20 cellular contexts compared by ENCODE assay signal in genomic region chr1:165436994-165437393, GRCh38. TPM values are rescaled to one million over a fixed set of nuclear protein-coding genes. Genes with fewer than 3 reads are reported as not detected.
DNase-seq lines count a peak whose midpoint lies in the region; ATAC-seq and TF ChIP-seq lines count a peak whose summit lies in the region.
"Had no signal": no experiment of that assay in that cellular context is flagged by ENCODE, and none has a peak within 500 bp of the region (broad histone marks: within the 10 kb centered on the region; RNA-seq: fewer than 3 reads in every experiment).

No MANE protein-coding gene starts in this region.

- peaks cover 7% of the 10 kb centered on the region for H4K20me1 ChIP-seq in neural progenitor cell (ENCODE audit: low read depth)

- no peaks in the 10 kb centered on the region for H3K36me3 ChIP-seq in neural progenitor cell

- H3K27ac ChIP-seq in neural progenitor cell, result no peak overlapping the region
- H3K27ac ChIP-seq: GM23248 had no signal

- H3K27me3 ChIP-seq in neural progenitor cell, result peaks cover 13% of the 10 kb centered on the region

- no peaks in the 10 kb centered on the region for H3K79me2 ChIP-seq in neural progenitor cell (ENCODE audit: low read depth)

- CTCF ChIA-PET in activated CD8-positive, alpha-beta memory T cell treated with anti-CD3 and anti-CD28 coated beads, Interleukin-2, amount 10 ng/mL, durations not matched to agents 7 days and 5 days (lab: Charles Lee), result no interaction called here

- TF ChIP-seq CTCF in brain (conservative IDR thresholded peaks at IDR 0.05) (no peak), neural progenitor cell (IDR thresholded peaks at IDR 0.05) (no peak)

- peak overlapping the region in 3 of 5 experiments; percentile 5 to 41 (median 36) for H3K27ac Mint-ChIP-seq in brain
- peak overlapping the region; percentile 70 for H3K27ac Mint-ChIP-seq in neural progenitor cell
- H3K27ac Mint-ChIP-seq in activated CD8-positive, alpha-beta memory T cell treated with anti-CD3 and anti-CD28 coated beads, Interleukin-2, amount 10 ng/mL, durations not matched to agents 7 days and 5 days, result no peak overlapping the region
- H3K27ac Mint-ChIP-seq: CD4-positive, alpha-beta memory T cell had no signal

- no peaks in the 10 kb centered on the region for H3K9me3 ChIP-seq in neural progenitor cell (ENCODE audit: low read depth)

- H3K4me3 ChIP-seq in neural progenitor cell, result no peak overlapping the region
- H3K4me3 ChIP-seq: GM23248 had no signal

- no peak for ATAC-seq in activated CD8-positive, alpha-beta memory T cell treated with anti-CD3 and anti-CD28 coated beads, Interleukin-2, amount 10 ng/mL, durations not matched to agents 7 days and 5 days

- H3F3A ChIP-seq in neural progenitor cell (ENCODE audit: low read depth), result peaks cover 15% of the 10 kb centered on the region

- peak; percentile 15 for DNase-seq in NCI-H82 (lab: John Stamatoyannopoulos, UW)
- DNase-seq in NCI-H82 treated with DMSO at 0.1 percent for 48 hours (lab: John Stamatoyannopoulos, UW; ENCODE audit: unreplicated experiment), result no peak
- DNase-seq in MV-4-11 (lab: John Stamatoyannopoulos, UW), result peak; percentile 8
- no peak for DNase-seq in neural progenitor cell (ENCODE audit: low spot score)
- no peak for DNase-seq in 8988T
- DNase-seq in activated CD8-positive, alpha-beta memory T cell treated with anti-CD3 and anti-CD28 coated beads, Interleukin-2, amount 10 ng/mL, durations not matched to agents 7 days and 5 days, result no peak
- no peak for DNase-seq in hippocampal formation (lab: John Stamatoyannopoulos, UW)
- DNase-seq: C1 segment of cervical spinal cord; Calu3; CD4-positive, alpha-beta memory T cell; COR-L47; DND-41; GM23248; H7; HCEC 1CT had no signal

- no peaks in the 10 kb centered on the region for H3K9me3 Mint-ChIP-seq in brain
- no peaks in the 10 kb centered on the region for H3K9me3 Mint-ChIP-seq in neural progenitor cell
- no peaks in the 10 kb centered on the region for H3K9me3 Mint-ChIP-seq in activated CD8-positive, alpha-beta memory T cell treated with anti-CD3 and anti-CD28 coated beads, Interleukin-2, amount 10 ng/mL, durations not matched to agents 7 days and 5 days (ENCODE audit: low read depth)

- H3K4me1 Mint-ChIP-seq in brain (peaks cover 70% of the 10 kb centered on the region), neural progenitor cell (peaks cover 66% of the 10 kb centered on the region)
- H3K4me1 Mint-ChIP-seq in activated CD8-positive, alpha-beta memory T cell treated with anti-CD3 and anti-CD28 coated beads, Interleukin-2, amount 10 ng/mL, durations not matched to agents 7 days and 5 days, result no peaks in the 10 kb centered on the region
- H3K4me1 Mint-ChIP-seq: CD4-positive, alpha-beta memory T cell had no signal

- H2AFZ ChIP-seq in neural progenitor cell (replicated peaks), result no peak overlapping the region
- H2AFZ ChIP-seq: GM23248 had no signal

- H3K27me3 Mint-ChIP-seq in brain (peaks cover 11% of the 10 kb centered on the region), neural progenitor cell (ENCODE audit: insufficient read depth, low read depth) (peaks cover 4% of the 10 kb centered on the region)
- peaks cover 48% of the 10 kb centered on the region for H3K27me3 Mint-ChIP-seq in activated CD8-positive, alpha-beta memory T cell treated with anti-CD3 and anti-CD28 coated beads, Interleukin-2, amount 10 ng/mL, durations not matched to agents 7 days and 5 days

- no peak overlapping the region for H3K4me2 ChIP-seq in neural progenitor cell

- H3K36me3 Mint-ChIP-seq in brain (no peaks in the 10 kb centered on the region), neural progenitor cell (no peaks in the 10 kb centered on the region)
- no peaks in the 10 kb centered on the region for H3K36me3 Mint-ChIP-seq in activated CD8-positive, alpha-beta memory T cell treated with anti-CD3 and anti-CD28 coated beads, Interleukin-2, amount 10 ng/mL, durations not matched to agents 7 days and 5 days
- H3K36me3 Mint-ChIP-seq: CD4-positive, alpha-beta memory T cell had no signal

- no peak overlapping the region for H3K9ac ChIP-seq in neural progenitor cell
- H3K9ac ChIP-seq: GM23248 had no signal

- peak overlapping the region in 2 of 5 experiments; percentile 16 to 18 for H3K4me3 Mint-ChIP-seq in brain
- H3K4me3 Mint-ChIP-seq in neural progenitor cell, result no peak overlapping the region
- no peak overlapping the region for H3K4me3 Mint-ChIP-seq in activated CD8-positive, alpha-beta memory T cell treated with anti-CD3 and anti-CD28 coated beads, Interleukin-2, amount 10 ng/mL, durations not matched to agents 7 days and 5 days
- H3K4me3 Mint-ChIP-seq: CD4-positive, alpha-beta memory T cell had no signal

- peaks cover 40% of the 10 kb centered on the region for H3K4me1 ChIP-seq in neural progenitor cell

RNA-seq across cellular contexts. Expression of gene RXRG, which starts 7.9 kb away (rescaled TPM):
- 4.3 TPM for polyA plus RNA-seq in brain (ENCODE audit: insufficient read depth, low read depth, low replicate concordance)
- not detected in 2 replicates for total RNA-seq in neural progenitor cell (ENCODE audit: low replicate concordance)
- not detected for total RNA-seq in activated CD8-positive, alpha-beta memory T cell treated with anti-CD3 and anti-CD28 coated beads, Interleukin-2, amount 10 ng/mL, durations not matched to agents 7 days and 5 days
- total RNA-seq: A172; A673; Calu3; CD4-positive, alpha-beta memory T cell; GM23248; H1 had no signal
- polyA plus RNA-seq: BJ; CD4-positive, alpha-beta memory T cell; GM23248; H1 had no signal

Comparison
In these comparisons a context has a peak if more than half of its experiments do, and no peak if none do; other contexts are left out.
1. DNase-seq: peak in NCI-H82 (single experiment) and MV-4-11 (single experiment); none in NCI-H82 treated with DMSO at 0.1 percent for 48 hours (single experiment), neural progenitor cell (single experiment), 8988T (single experiment), activated CD8-positive, alpha-beta memory T cell treated with anti-CD3 and anti-CD28 coated beads, Interleukin-2, amount 10 ng/mL, durations not matched to agents 7 days and 5 days (single experiment) and hippocampal formation (0 of 2).